In genomic region chr20:63939061-63939935, GRCh38 we compare ENCODE assay signal across 21 cellular contexts. TPM values are rescaled to one million over a fixed set of nuclear protein-coding genes. Genes with fewer than 3 reads are reported as not detected.
DNase-seq lines count a peak whose midpoint lies in the region; ATAC-seq and TF ChIP-seq lines count a peak whose summit lies in the region.
"Had no signal": no experiment of that assay in that cellular context is flagged by ENCODE, and none has a peak within 500 bp of the region (broad histone marks: within the 10 kb centered on the region; RNA-seq: fewer than 3 reads in every experiment).

No MANE protein-coding gene starts in this region.

- no peak for TF ChIP-seq CTCF in endothelial cell (IDR thresholded peaks at IDR 0.05; ENCODE audit: unreplicated experiment)

- peaks cover 29% of the 10 kb centered on the region for H3K79me1 ChIP-seq in mesenchymal stem cell (replicated peaks; ENCODE audit: low read length, poor library complexity, severe bottlenecking)

- H4K8ac ChIP-seq in mesenchymal stem cell (ENCODE audit: low read length) = no peak overlapping the region

- H2BK15ac ChIP-seq in mesenchymal stem cell (ENCODE audit: low read depth, poor library complexity, severe bottlenecking) = no peak overlapping the region

- H2BK120ac ChIP-seq in mesenchymal stem cell (ENCODE audit: low read depth, low read length) = no peak overlapping the region

- H3K4me3 ChIP-seq in mesenchymal stem cell (ENCODE audit: insufficient read depth in 1 of 2, low read depth in 1 of 2, low read length in 2 of 2) = no peak overlapping the region
- H3K4me3 ChIP-seq: colonic mucosa, lower lobe of right lung, transverse colon had no signal

- peaks cover 10% of the 10 kb centered on the region for H3K27me3 Mint-ChIP-seq in endothelial cell (ENCODE audit: unreplicated experiment)
- H3K27me3 Mint-ChIP-seq: activated CD4-positive, alpha-beta T cell treated with anti-CD3 and anti-CD28 coated beads, Interleukin-2, amount 10 ng/mL, durations not matched to agents 24 days and 14 days; activated naive CD4-positive, alpha-beta T cell treated with anti-CD3 and anti-CD28 coated beads, Interleukin-2, amount 50 U/mL, for 24 hours; naive B cell; progenitor cell of endocrine pancreas had no signal

- no peaks in the 10 kb centered on the region for H3K9me3 Mint-ChIP-seq in endothelial cell (ENCODE audit: unreplicated experiment)
- H3K9me3 Mint-ChIP-seq: activated CD4-positive, alpha-beta T cell treated with anti-CD3 and anti-CD28 coated beads, Interleukin-2, amount 10 ng/mL, durations not matched to agents 24 days and 14 days; activated naive CD4-positive, alpha-beta T cell treated with anti-CD3 and anti-CD28 coated beads, Interleukin-2, amount 50 U/mL, for 24 hours had no signal

- peak; percentile 17 for DNase-seq in stimulated activated CD4-positive, alpha-beta T cell treated with anti-CD3 and anti-CD28 coated beads, Interleukin-15, amount 100 ng/mL, for 24 hours
- no peak for DNase-seq in stimulated activated CD4-positive, alpha-beta T cell treated with anti-CD3 and anti-CD28 coated beads, Interleukin-12 subunit alpha, Interleukin-12 subunit beta, amount 100 ng/mL, for 4 hours
- DNase-seq in endothelial cell (ENCODE audit: low spot score) = peak; percentile 21
- no peak for DNase-seq in mesenchymal stem cell
- DNase-seq in mesenteric fat pad (ENCODE audit: low spot score) = no peak
- no peak for DNase-seq in ureter (ENCODE audit: low spot score)
- no peak for DNase-seq in NCI-H1417 (lab: John Stamatoyannopoulos, UW)
- DNase-seq: activated T-cell treated with anti-CD3 and anti-CD28 coated beads for 4 hours, colonic mucosa, foreskin melanocyte, KG1, lower lobe of right lung, MV-4-11, naive B cell, NCI-H187 treated with DMSO at 0.1 percent for 48 hours, transverse colon had no signal

- 76% methylated on average over 29 of the region's 33 CpGs for WGBS in mesenchymal stem cell

- peak overlapping the region; percentile 28 for H4K91ac ChIP-seq in mesenchymal stem cell (ENCODE audit: low read length)

- H3K36me3 Mint-ChIP-seq in endothelial cell (ENCODE audit: low read depth, unreplicated experiment) = peaks cover 16% of the 10 kb centered on the region

- no peak overlapping the region for H3K23ac ChIP-seq in mesenchymal stem cell (ENCODE audit: low read length in 2 of 2)

- H3K36me3 ChIP-seq in mesenchymal stem cell (ENCODE audit: control insufficient read depth in 1 of 2, insufficient read depth in 2 of 2, low read depth in 1 of 2, low read length in 2 of 2) = peaks cover 73 to 85% of the 10 kb centered on the region in 2 experiments

- H3K4me1 Mint-ChIP-seq in endothelial cell (ENCODE audit: unreplicated experiment) = peaks cover 6% of the 10 kb centered on the region

- no peak for ATAC-seq in GM19455 (IDR thresholded peaks at IDR 0.05; ENCODE audit: unreplicated experiment)
- ATAC-seq: lower lobe of right lung had no signal

- no peak overlapping the region for H3K27ac Mint-ChIP-seq in endothelial cell (ENCODE audit: unreplicated experiment)
- H3K27ac Mint-ChIP-seq: activated CD4-positive, alpha-beta T cell treated with anti-CD3 and anti-CD28 coated beads, Interleukin-2, amount 10 ng/mL, durations not matched to agents 24 days and 14 days; activated naive CD4-positive, alpha-beta T cell treated with anti-CD3 and anti-CD28 coated beads, Interleukin-2, amount 50 U/mL, for 24 hours; progenitor cell of endocrine pancreas had no signal

- H3K4me1 ChIP-seq in mesenchymal stem cell (ENCODE audit: control insufficient read depth, insufficient read depth, low read depth, low read length) = peaks cover 24% of the 10 kb centered on the region
- H3K4me1 ChIP-seq: colonic mucosa had no signal

- H2BK5ac ChIP-seq in mesenchymal stem cell (ENCODE audit: low read depth, low read length, poor library complexity, severe bottlenecking) = no peak overlapping the region

- H3K27me3 ChIP-seq in mesenchymal stem cell (ENCODE audit: control insufficient read depth in 1 of 2, insufficient read depth in 1 of 2, low read length in 2 of 2) = no peaks in the 10 kb centered on the region
- H3K27me3 ChIP-seq: colonic mucosa, transverse colon had no signal

- H2AFZ ChIP-seq in mesenchymal stem cell (ENCODE audit: low read depth, low read length) = no peak overlapping the region

- no peak overlapping the region for H3K27ac ChIP-seq in mesenchymal stem cell (ENCODE audit: low read length, poor library complexity, severe bottlenecking)
- H3K27ac ChIP-seq: colonic mucosa, epithelial cell of prostate, lower lobe of right lung, transverse colon had no signal

- no peak overlapping the region for H3K18ac ChIP-seq in mesenchymal stem cell (ENCODE audit: low read depth in 1 of 2, low read length in 2 of 2)

- no peak overlapping the region for H3K4ac ChIP-seq in mesenchymal stem cell (ENCODE audit: low read depth in 1 of 2, low read length in 2 of 2)

- H3K9ac ChIP-seq in mesenchymal stem cell (ENCODE audit: low read length) = no peak overlapping the region

- H3K4me3 Mint-ChIP-seq in endothelial cell (ENCODE audit: unreplicated experiment) = no peak overlapping the region
- H3K4me3 Mint-ChIP-seq: activated CD4-positive, alpha-beta T cell treated with anti-CD3 and anti-CD28 coated beads, Interleukin-2, amount 10 ng/mL, durations not matched to agents 24 days and 14 days; activated naive CD4-positive, alpha-beta T cell treated with anti-CD3 and anti-CD28 coated beads, Interleukin-2, amount 50 U/mL, for 24 hours; naive B cell had no signal

- no peaks in the 10 kb centered on the region for H3K9me3 ChIP-seq in mesenchymal stem cell (ENCODE audit: control insufficient read depth, low read length)
- H3K9me3 ChIP-seq: colonic mucosa, lower lobe of right lung, transverse colon had no signal

- H2BK12ac ChIP-seq in mesenchymal stem cell (ENCODE audit: low read length in 2 of 2) = no peak overlapping the region

- no peak overlapping the region for H3K4me2 ChIP-seq in mesenchymal stem cell (ENCODE audit: low read length, poor library complexity, severe bottlenecking)

- H3K14ac ChIP-seq in mesenchymal stem cell (ENCODE audit: low read length in 2 of 2) = no peak overlapping the region

- H2AK5ac ChIP-seq in mesenchymal stem cell (ENCODE audit: low read length, severe bottlenecking) = no peak overlapping the region

RNA-seq across cellular contexts. Expression of gene UCKL1, which starts 16.9 kb away (rescaled TPM):
- total RNA-seq in endothelial cell (ENCODE audit: unreplicated experiment) = 40.1 TPM
- 21.1 TPM for polyA plus RNA-seq in mesenchymal stem cell (2013, experiment 1 of 2)
- 20.1 TPM for polyA plus RNA-seq in mesenchymal stem cell (2013, experiment 2 of 2)
- total RNA-seq in mesenteric fat pad = 36.0 TPM
- 47.6 TPM for total RNA-seq in ureter

RNA-seq across cellular contexts. Expression of gene ZNF512B, which starts 30.4 kb away (rescaled TPM):
- total RNA-seq in endothelial cell (ENCODE audit: unreplicated experiment) (40.8 TPM), mesenteric fat pad (18.7 TPM), ureter (31.2 TPM)
- 12.2 TPM for polyA plus RNA-seq in mesenchymal stem cell (2013, experiment 1 of 2)
- 11.7 TPM for polyA plus RNA-seq in mesenchymal stem cell (2013, experiment 2 of 2)

RNA-seq across cellular contexts. Expression of gene SAMD10, which starts 40.1 kb away (rescaled TPM):
- total RNA-seq in endothelial cell (ENCODE audit: unreplicated experiment) (5.0 TPM), mesenteric fat pad (2.9 TPM), ureter (17.4 TPM)
- 2.8 TPM for polyA plus RNA-seq in mesenchymal stem cell (2013, experiment 1 of 2)
- 2.2 TPM for polyA plus RNA-seq in mesenchymal stem cell (2013, experiment 2 of 2)

RNA-seq across cellular contexts. Expression of gene PRPF6, which starts 41.6 kb away (rescaled TPM):
- total RNA-seq in endothelial cell (ENCODE audit: unreplicated experiment) (73.4 TPM), mesenteric fat pad (46.3 TPM), ureter (75.0 TPM)
- polyA plus RNA-seq in mesenchymal stem cell (2013, experiment 1 of 2) = 31.5 TPM
- polyA plus RNA-seq in mesenchymal stem cell (2013, experiment 2 of 2) = 30.9 TPM

RNA-seq across cellular contexts. Expression of gene DNAJC5, which starts 44.4 kb away (rescaled TPM):
- 54.4 TPM for total RNA-seq in endothelial cell (ENCODE audit: unreplicated experiment)
- polyA plus RNA-seq in mesenchymal stem cell (2013, experiment 1 of 2) = 25.4 TPM
- 25.9 TPM for polyA plus RNA-seq in mesenchymal stem cell (2013, experiment 2 of 2)
- 50.5 TPM for total RNA-seq in mesenteric fat pad
- total RNA-seq in ureter = 52.4 TPM

Comparison
In these comparisons a context has a peak if more than half of its experiments do, and no peak if none do; other contexts are left out.
1. DNase-seq: peak in stimulated activated CD4-positive, alpha-beta T cell treated with anti-CD3 and anti-CD28 coated beads, Interleukin-15, amount 100 ng/mL, for 24 hours (single experiment) and endothelial cell (single experiment); none in stimulated activated CD4-positive, alpha-beta T cell treated with anti-CD3 and anti-CD28 coated beads, Interleukin-12 subunit alpha, Interleukin-12 subunit beta, amount 100 ng/mL, for 4 hours (single experiment), mesenchymal stem cell (single experiment), mesenteric fat pad (single experiment), ureter (single experiment) and NCI-H1417 (0 of 3).